In genomic region chr10:30645340-30645827, GRCh38 we compare ENCODE assay signal across 1 cellular context.
TF ChIP-seq lines count a peak whose summit lies in the region.

No MANE protein-coding gene starts in this region.

TF ChIP-seq in HEK293, 187 proteins besides CTCF, POLR2A, EP300 and RAD21 (continued from another document):
- TF ChIP-seq ZNF692 (tag by site-specific recombination; IDR thresholded peaks at IDR 0.05) = no peak; the same call in 1 of the 2 replicates
- TF ChIP-seq RBAK (tag by site-specific recombination; IDR thresholded peaks at IDR 0.05) = no peak
- TF ChIP-seq ZNF48 (tag by site-specific recombination; IDR thresholded peaks at IDR 0.05) = no peak
- TF ChIP-seq ZNF791 (tag by site-specific recombination; IDR thresholded peaks at IDR 0.05) = no peak
- TF ChIP-seq ZNF626 (tag by site-specific recombination; IDR thresholded peaks at IDR 0.05) = no peak
- no peak for TF ChIP-seq KLF16 (tag by site-specific recombination; IDR thresholded peaks at IDR 0.05)
- TF ChIP-seq MYNN (tag by site-specific recombination; IDR thresholded peaks at IDR 0.05; ENCODE audit: borderline replicate concordance) = no peak
- no peak for TF ChIP-seq TSHZ1 (tag by site-specific recombination; IDR thresholded peaks at IDR 0.05; ENCODE audit: borderline replicate concordance)
- peak; percentile 20; the same call in 1 of the 2 replicates for TF ChIP-seq ZBTB6 (tag by site-specific recombination; IDR thresholded peaks at IDR 0.05)
- no peak for TF ChIP-seq ZNF843 (tag by site-specific recombination; IDR thresholded peaks at IDR 0.05)
- peak; percentile 84 for TF ChIP-seq PRDM1 (tag by site-specific recombination; IDR thresholded peaks at IDR 0.05)
- no peak for TF ChIP-seq ZNF514 (tag by site-specific recombination; IDR thresholded peaks at IDR 0.05)
- TF ChIP-seq ZFP37 (tag by site-specific recombination; IDR thresholded peaks at IDR 0.05) = no peak
- no peak for TF ChIP-seq WT1 (tag by site-specific recombination; IDR thresholded peaks at IDR 0.05)
- no peak for TF ChIP-seq YY2 (tag by site-specific recombination; IDR thresholded peaks at IDR 0.05)
- no peak for TF ChIP-seq YY1 (tag by site-specific recombination; IDR thresholded peaks at IDR 0.05)
- TF ChIP-seq ZNF416 (tag by site-specific recombination; IDR thresholded peaks at IDR 0.05) = no peak
- TF ChIP-seq ZNF660 (tag by site-specific recombination; IDR thresholded peaks at IDR 0.05) = no peak
- TF ChIP-seq ZNF223 (tag by site-specific recombination; IDR thresholded peaks at IDR 0.05) = no peak
- no peak for TF ChIP-seq ZNF658 (tag by site-specific recombination; IDR thresholded peaks at IDR 0.05)
- no peak for TF ChIP-seq ZIC2 (tag by site-specific recombination; IDR thresholded peaks at IDR 0.05)
- no peak for TF ChIP-seq TCF7L2 (IDR thresholded peaks at IDR 0.05; ENCODE audit: borderline replicate concordance, low read depth, low read length)
- no peak for TF ChIP-seq ZNF426 (tag by site-specific recombination; IDR thresholded peaks at IDR 0.05)
- TF ChIP-seq ELK4 (IDR thresholded peaks at IDR 0.05; ENCODE audit: borderline replicate concordance, low read depth, low read length) = no peak
- TF ChIP-seq ZNF513 (tag by site-specific recombination; IDR thresholded peaks at IDR 0.05) = no peak
- TF ChIP-seq SCRT1 (tag by site-specific recombination; IDR thresholded peaks at IDR 0.05; ENCODE audit: borderline replicate concordance) = no peak
